Comparison of ENCODE assay signal across 18 cellular contexts in genomic region chr10:91381562-91381923, GRCh38. TPM values are rescaled to one million over a fixed set of nuclear protein-coding genes. Genes with fewer than 3 reads are reported as not detected.
A peak's percentile ranks its signal among the peaks of the same experiment; 100 is the strongest.
DNase-seq lines count a peak whose midpoint lies in the region; ATAC-seq, FAIRE-seq and TF ChIP-seq lines count a peak whose summit lies in the region.
"Had no signal": no experiment of that assay in that cellular context is flagged by ENCODE, and none has a peak within 500 bp of the region (broad histone marks: within the 10 kb centered on the region; RNA-seq: fewer than 3 reads in every experiment).

No MANE protein-coding gene starts in this region.

- intact Hi-C loops in left ventricle myocardium inferior (cut with micrococcal nuclease) (no loop called here), ovary (cut with DNase I) (loop anchor here in 1 of 4 donors (10.0 kb wide), 1 partner anchor 253 kb away; the partner anchor contains the start of gene PPP1R3C), gastrocnemius medialis (cut with DNase I; ENCODE audit: low total_unique reads) (no loop called here)

- H3K27ac Mint-ChIP-seq in astrocyte (ENCODE audit: unreplicated experiment): no peak overlapping the region
- H3K27ac Mint-ChIP-seq: activated T-cell treated with anti-CD3 and anti-CD28 coated beads, Interleukin-2, amount 50 U/mL, for 72 hours; H9 had no signal

- TF ChIP-seq EP300 in ovary (IDR thresholded peaks at IDR 0.05): no peak

- H3K4me3 Mint-ChIP-seq in astrocyte (ENCODE audit: unreplicated experiment): no peak overlapping the region
- H3K4me3 Mint-ChIP-seq: activated T-cell treated with anti-CD3 and anti-CD28 coated beads, Interleukin-2, amount 50 U/mL, for 72 hours; H9; naive B cell had no signal

- H3K4me1 ChIP-seq in astrocyte (ENCODE audit: insufficient read depth, low read length) (peaks cover 26% of the 10 kb centered on the region), left ventricle myocardium inferior (peaks cover 18% of the 10 kb centered on the region), ovary (ENCODE audit: insufficient read depth) (no peaks in the 10 kb centered on the region), gastrocnemius medialis (peaks cover 0 to 3% of the 10 kb centered on the region in 2 donors)

- peaks cover 11% of the 10 kb centered on the region for H3K4me1 Mint-ChIP-seq in astrocyte (ENCODE audit: low read depth, unreplicated experiment)
- H3K4me1 Mint-ChIP-seq: naive B cell had no signal

- H3K36me3 Mint-ChIP-seq in astrocyte (ENCODE audit: low read depth, unreplicated experiment): peaks cover 3% of the 10 kb centered on the region

- H3K4me2 ChIP-seq in astrocyte (ENCODE audit: low read length): peak overlapping the region; percentile 30

- H3K27ac ChIP-seq in astrocyte (ENCODE audit: low read depth, low read length) (no peak overlapping the region), left ventricle myocardium inferior (replicated peaks) (peak overlapping the region; percentile 46), ovary (no peak overlapping the region), gastrocnemius medialis (no peak overlapping the region)
- H3K27ac ChIP-seq: skin epidermis had no signal

- H3K4me3 ChIP-seq in astrocyte (ENCODE audit: insufficient read depth, low read depth, low read length) (no peak overlapping the region), left ventricle myocardium inferior (peak overlapping the region; percentile 43), ovary (no peak overlapping the region), gastrocnemius medialis (no peak overlapping the region)
- H3K4me3 ChIP-seq: skin epidermis had no signal

- H3K79me2 ChIP-seq in astrocyte (ENCODE audit: insufficient read depth, low read length): no peaks in the 10 kb centered on the region

- WGBS in ovary, 3 donors: 66 to 79% (median 72%) methylated on average over 5 of the region's 5 CpGs

- H3K9me3 Mint-ChIP-seq in astrocyte (ENCODE audit: unreplicated experiment): peaks cover 10% of the 10 kb centered on the region

- DNase-seq in DMS 273 (lab: John Stamatoyannopoulos, UW; ENCODE audit: unreplicated experiment) (peak; percentile 57), astrocyte (ENCODE audit: low read depth) (peak; percentile 26), left ventricle myocardium inferior (peak; percentile 25), pons (ENCODE audit: low spot score) (peak; percentile 46), ovary (no peak), NCI-H748 treated with DMSO at 0.1 percent for 48 hours (lab: John Stamatoyannopoulos, UW) (no peak), gastrocnemius medialis (no peak)
- DNase-seq: activated T-cell treated with anti-CD3 and anti-CD28 coated beads, Interleukin-2, amount 50 U/mL, for 72 hours; AML-193; H9; MV-4-11; naive B cell; NCI-H2107; SHP77; stimulated activated naive CD4-positive, alpha-beta T cell had no signal

- TF ChIP-seq POLR2A in ovary (IDR thresholded peaks at IDR 0.05) (no peak), gastrocnemius medialis (IDR thresholded peaks at IDR 0.05) (no peak)

- no peak overlapping the region for H3K9ac ChIP-seq in astrocyte (ENCODE audit: low read length)

- H3K9me3 ChIP-seq in astrocyte (ENCODE audit: insufficient read depth, low read depth, low read length) (no peaks in the 10 kb centered on the region), left ventricle myocardium inferior (replicated peaks) (peaks cover 8% of the 10 kb centered on the region), ovary (no peaks in the 10 kb centered on the region), gastrocnemius medialis (no peaks in the 10 kb centered on the region)

- H2AFZ ChIP-seq in astrocyte (ENCODE audit: low read depth, low read length): no peak overlapping the region

- ATAC-seq in HG03378 (IDR thresholded peaks at IDR 0.05; ENCODE audit: unreplicated experiment) (no peak), gastrocnemius medialis (no peak)
- ATAC-seq: activated T-cell treated with anti-CD3 and anti-CD28 coated beads, Interleukin-2, amount 50 U/mL, for 72 hours had no signal

- FAIRE-seq in astrocyte (lab: Jason Lieb, UNC): no peak
- FAIRE-seq: urothelium cell line had no signal

- H3K27me3 Mint-ChIP-seq in astrocyte (ENCODE audit: low read depth, unreplicated experiment): peaks cover 13% of the 10 kb centered on the region

- H3K27me3 ChIP-seq in astrocyte (ENCODE audit: insufficient read depth, low read length) (no peaks in the 10 kb centered on the region), left ventricle myocardium inferior (ENCODE audit: low read depth) (no peaks in the 10 kb centered on the region), ovary (no peaks in the 10 kb centered on the region), gastrocnemius medialis (peaks cover 0 to 2% (median 0%) of the 10 kb centered on the region in 3 donors)

- in situ Hi-C loops in gastrocnemius medialis (cut with MboI; ENCODE audit: low sequenced_read_pairs in 4 of 4): loop anchor here in 2 of 4 donors (25.0 kb wide), 1 partner anchor 256 kb away; the partner anchor contains the start of gene PPP1R3C (in 2 of the 2)

- TF ChIP-seq CTCF in astrocyte (IDR thresholded peaks at IDR 0.05; ENCODE audit: insufficient read depth, low read depth, low read length) (no peak), left ventricle myocardium inferior (IDR thresholded peaks at IDR 0.05; ENCODE audit: borderline replicate concordance) (no peak), ovary (IDR thresholded peaks at IDR 0.05) (no peak), gastrocnemius medialis (IDR thresholded peaks at IDR 0.05 in 4 of 5, conservative IDR thresholded peaks at IDR 0.05 in 1 of 5) (no peak)

- H3K36me3 ChIP-seq in astrocyte (ENCODE audit: insufficient read depth, low read length): no peaks in the 10 kb centered on the region
- no peaks in the 10 kb centered on the region for H3K36me3 ChIP-seq in left ventricle myocardium inferior
- H3K36me3 ChIP-seq in ovary: no peaks in the 10 kb centered on the region
- H3K36me3 ChIP-seq in gastrocnemius medialis: no peaks in the 10 kb centered on the region

- H4K20me1 ChIP-seq in astrocyte (ENCODE audit: insufficient read depth, low read length): no peaks in the 10 kb centered on the region

RNA-seq across cellular contexts. Expression of gene HECTD2, which starts 28.6 kb away (rescaled TPM):
- total RNA-seq in astrocyte (11.9 and 15.4 TPM in 2 replicates), left ventricle myocardium inferior (6.0 TPM), ovary (10 to 100 TPM; 16.5 to 22.3 (median 20.2) TPM), gastrocnemius medialis (1 to 10 TPM; 1.9 to 7.9 (median 3.9) TPM)
- polyA plus RNA-seq in ovary: 10 to 100 TPM in 1 of 2 donors, 1 to 10 TPM in 1; 8.4 to 10.9 TPM

Comparison
In these comparisons a context has a peak if more than half of its experiments do, and no peak if none do; other contexts are left out.
1. DNase-seq: peak in DMS 273 (single experiment), astrocyte (single experiment), left ventricle myocardium inferior (single experiment) and pons (single experiment); none in ovary (0 of 5), NCI-H748 treated with DMSO at 0.1 percent for 48 hours (single experiment) and gastrocnemius medialis (0 of 2).